8 cellular contexts compared by ENCODE assay signal in genomic region chr10:108204528-108205313, GRCh38.
DNase-seq lines count a peak whose midpoint lies in the region; ATAC-seq and TF ChIP-seq lines count a peak whose summit lies in the region.

No MANE protein-coding gene starts in this region.

- CTCF ChIA-PET in CD8-positive, alpha-beta memory T cell (lab: Charles Lee), result no interaction called here

- no peak overlapping the region for H3K27ac ChIP-seq in CD8-positive, alpha-beta memory T cell (ENCODE audit: low read depth, low read length)

- H3K27ac Mint-ChIP-seq in CD14-positive monocyte, result no peak overlapping the region
- H3K27ac Mint-ChIP-seq in CD8-positive, alpha-beta memory T cell, result no peak overlapping the region

- peaks cover 0 to 3% (median 0%) of the 10 kb centered on the region in 7 donors for H3K9me3 Mint-ChIP-seq in CD14-positive monocyte
- H3K9me3 Mint-ChIP-seq in CD8-positive, alpha-beta memory T cell, result peaks cover 2 to 22% (median 13%) of the 10 kb centered on the region in 5 donors

- H3K9me3 ChIP-seq in mucosa of descending colon, result no peaks in the 10 kb centered on the region
- H3K9me3 ChIP-seq in CD8-positive, alpha-beta memory T cell (ENCODE audit: low read length), result no peaks in the 10 kb centered on the region

- H3K27me3 Mint-ChIP-seq in CD14-positive monocyte (ENCODE audit: low read depth in 3 of 3), result no peaks in the 10 kb centered on the region
- no peaks in the 10 kb centered on the region for H3K27me3 Mint-ChIP-seq in CD8-positive, alpha-beta memory T cell

- intact Hi-C loops in CD14-positive monocyte (cut with micrococcal nuclease) (no loop called here), mucosa of descending colon (cut with DNase I, micrococcal nuclease) (no loop called here)

- H3K27me3 ChIP-seq in CD8-positive, alpha-beta memory T cell (ENCODE audit: insufficient read depth, low read length, poor library complexity, severe bottlenecking), result no peaks in the 10 kb centered on the region

- no peaks in the 10 kb centered on the region for H3K4me1 ChIP-seq in mucosa of descending colon (ENCODE audit: low read depth)
- no peaks in the 10 kb centered on the region for H3K4me1 ChIP-seq in CD8-positive, alpha-beta memory T cell (ENCODE audit: insufficient read depth, low read length)

- in situ Hi-C loops in astrocyte of the cerebellum (cut with HindIII; ENCODE audit: low sequenced_read_pairs), result no loop called here

- H3K4me3 Mint-ChIP-seq in CD14-positive monocyte, result no peak overlapping the region
- no peak overlapping the region for H3K4me3 Mint-ChIP-seq in CD8-positive, alpha-beta memory T cell

- no peaks in the 10 kb centered on the region for H3K4me1 Mint-ChIP-seq in CD14-positive monocyte
- no peaks in the 10 kb centered on the region for H3K4me1 Mint-ChIP-seq in CD8-positive, alpha-beta memory T cell

- DNase-seq in CD14-positive monocyte (ENCODE audit: low spot score), result no peak
- peak; percentile 8 for DNase-seq in KG1 (lab: John Stamatoyannopoulos, UW)
- DNase-seq in astrocyte of the cerebellum (ENCODE audit: low read depth), result no peak
- DNase-seq in mucosa of descending colon, result peak in 1 of 3 donors; percentile 22
- DNase-seq in NCI-H2107 treated with DMSO at 0.1 percent for 48 hours (lab: John Stamatoyannopoulos, UW; ENCODE audit: unreplicated experiment), result no peak
- DNase-seq in CD8-positive, alpha-beta memory T cell, result no peak
- DNase-seq in activated CD8-positive, alpha-beta memory T cell treated with anti-CD3 and anti-CD28 coated beads, Interleukin-2, amount 50 U/mL, for 4 hours, result no peak

- POLR2A ChIA-PET in CD8-positive, alpha-beta memory T cell (lab: Charles Lee), result no interaction called here

- H3K4me3 ChIP-seq in astrocyte of the cerebellum (ENCODE audit: low read depth, low read length) (no peak overlapping the region), mucosa of descending colon (no peak overlapping the region)
- no peak overlapping the region for H3K4me3 ChIP-seq in CD8-positive, alpha-beta memory T cell (ENCODE audit: low read length)

- H3K36me3 Mint-ChIP-seq in CD14-positive monocyte, result no peaks in the 10 kb centered on the region
- H3K36me3 Mint-ChIP-seq in CD8-positive, alpha-beta memory T cell, result peaks cover 0 to 2% (median 0%) of the 10 kb centered on the region in 3 donors

- H3K36me3 ChIP-seq in mucosa of descending colon (ENCODE audit: low read depth), result no peaks in the 10 kb centered on the region
- H3K36me3 ChIP-seq in CD8-positive, alpha-beta memory T cell (ENCODE audit: insufficient read depth, low read length), result no peaks in the 10 kb centered on the region

- ATAC-seq in GM19351 (IDR thresholded peaks at IDR 0.05; ENCODE audit: unreplicated experiment), result peak; percentile 91
- ATAC-seq in mucosa of descending colon, result peak; percentile 85

- TF ChIP-seq CTCF in CD14-positive monocyte (IDR thresholded peaks at IDR 0.05), result peak; percentile 29
- TF ChIP-seq CTCF in astrocyte of the cerebellum (IDR thresholded peaks at IDR 0.05; ENCODE audit: low read depth, low read length, missing control alignments), result peak; percentile 59
- TF ChIP-seq CTCF in mucosa of descending colon (IDR thresholded peaks at IDR 0.05), result peak; percentile 43
